Comparison of ENCODE assay signal across 37 cellular contexts in genomic region chr6:160284575-160284974, GRCh38. TPM values are rescaled to one million over a fixed set of nuclear protein-coding genes. Genes with fewer than 3 reads are reported as not detected.
"Had no signal": no experiment of that assay in that cellular context is flagged by ENCODE, and none has a peak within 500 bp of the region (broad histone marks: within the 10 kb centered on the region; RNA-seq: fewer than 3 reads in every experiment).

No MANE protein-coding gene starts in this region.

- H3K4me3 Mint-ChIP-seq: activated CD4-positive, alpha-beta memory T cell treated with anti-CD3 and anti-CD28 coated beads, Interleukin-2, amount 10 ng/mL, durations not matched to agents 7 days and 5 days; activated CD4-positive, alpha-beta T cell treated with anti-CD3 and anti-CD28 coated beads for 36 hours; activated CD4-positive, alpha-beta T cell treated with anti-CD3 and anti-CD28 coated beads, Interleukin-2, amount 10 ng/mL, durations not matched to agents 7 days and 5 days; activated CD8-positive, alpha-beta memory T cell treated with anti-CD3 and anti-CD28 coated beads, Interleukin-2, amount 10 ng/mL, durations not matched to agents 7 days and 5 days; activated CD8-positive, alpha-beta T cell treated with anti-CD3 and anti-CD28 coated beads, Interleukin-2, amount 10 ng/mL, durations not matched to agents 7 days and 5 days; activated naive CD4-positive, alpha-beta T cell treated with anti-CD3 and anti-CD28 coated beads, Interleukin-2, amount 10 ng/mL, durations not matched to agents 7 days and 5 days; activated naive CD4-positive, alpha-beta T cell treated with anti-CD3 and anti-CD28 coated beads, Interleukin-2, amount 50 U/mL, for 24 hours; activated naive CD8-positive, alpha-beta T cell; activated naive CD8-positive, alpha-beta T cell treated with anti-CD3 and anti-CD28 coated beads, Interleukin-2, amount 10 ng/mL, durations not matched to agents 7 days and 5 days; activated naive CD8-positive, alpha-beta T cell treated with anti-CD3 and anti-CD28 coated beads, Interleukin-2, amount 50 U/mL, for 24 hours; activated T-cell treated with anti-CD3 and anti-CD28 coated beads, Interleukin-2, amount 50 U/mL, for 24 hours; brain; central memory CD8-positive, alpha-beta T cell; T-helper 1 cell treated with Interleukin-12 subunit alpha and Interleukin-12 subunit beta and Interleukin-4 antibody, amounts not matched to agents 30 μg/mL and 1 μg/mL, for 36 hours; T-helper 2 cell treated with Interferon-gamma antibody and Interleukin-4, amounts not matched to agents 5 μg/mL and 100 μg/mL, for 36 hours had no signal

- H3K36me3 Mint-ChIP-seq: activated CD8-positive, alpha-beta memory T cell treated with anti-CD3 and anti-CD28 coated beads, Interleukin-2, amount 10 ng/mL, durations not matched to agents 7 days and 5 days; activated naive CD4-positive, alpha-beta T cell treated with anti-CD3 and anti-CD28 coated beads, Interleukin-2, amount 10 ng/mL, durations not matched to agents 7 days and 5 days; activated naive CD4-positive, alpha-beta T cell treated with anti-CD3 and anti-CD28 coated beads, Interleukin-2, amount 50 U/mL, for 24 hours; activated naive CD8-positive, alpha-beta T cell; activated naive CD8-positive, alpha-beta T cell treated with anti-CD3 and anti-CD28 coated beads, Interleukin-2, amount 10 ng/mL, durations not matched to agents 7 days and 5 days; brain had no signal

- H3K27ac Mint-ChIP-seq: activated CD4-positive, alpha-beta memory T cell treated with anti-CD3 and anti-CD28 coated beads, Interleukin-2, amount 10 ng/mL, durations not matched to agents 7 days and 5 days; activated CD4-positive, alpha-beta T cell treated with anti-CD3 and anti-CD28 coated beads for 36 hours; activated CD4-positive, alpha-beta T cell treated with anti-CD3 and anti-CD28 coated beads, Interleukin-2, amount 10 ng/mL, durations not matched to agents 7 days and 5 days; activated CD8-positive, alpha-beta memory T cell treated with anti-CD3 and anti-CD28 coated beads, Interleukin-2, amount 10 ng/mL, durations not matched to agents 7 days and 5 days; activated CD8-positive, alpha-beta T cell treated with anti-CD3 and anti-CD28 coated beads, Interleukin-2, amount 10 ng/mL, durations not matched to agents 7 days and 5 days; activated naive CD4-positive, alpha-beta T cell treated with anti-CD3 and anti-CD28 coated beads, Interleukin-2, amount 10 ng/mL, durations not matched to agents 7 days and 5 days; activated naive CD4-positive, alpha-beta T cell treated with anti-CD3 and anti-CD28 coated beads, Interleukin-2, amount 50 U/mL, for 24 hours; activated naive CD8-positive, alpha-beta T cell; activated naive CD8-positive, alpha-beta T cell treated with anti-CD3 and anti-CD28 coated beads, Interleukin-2, amount 10 ng/mL, durations not matched to agents 7 days and 5 days; activated naive CD8-positive, alpha-beta T cell treated with anti-CD3 and anti-CD28 coated beads, Interleukin-2, amount 50 U/mL, for 24 hours; activated T-cell treated with anti-CD3 and anti-CD28 coated beads, Interleukin-2, amount 50 U/mL, for 24 hours; activated T-helper 2 cell treated with anti-CD3 and anti-CD28 coated beads, Interferon-gamma antibody, Interleukin-2, Interleukin-4, amounts not matched to agents 10 μg/mL and 5 μg/mL and 100 μg/mL, durations not matched to agents 14 hours and 24 hours and 36 hours; brain; T-helper 1 cell treated with Interleukin-12 subunit alpha and Interleukin-12 subunit beta and Interleukin-4 antibody, amounts not matched to agents 30 μg/mL and 1 μg/mL, for 36 hours; T-helper 2 cell treated with Interferon-gamma antibody and Interleukin-4, amounts not matched to agents 5 μg/mL and 100 μg/mL, for 36 hours had no signal

- ATAC-seq: activated CD4-positive, alpha-beta T cell treated with anti-CD3 and anti-CD28 coated beads for 36 hours; activated CD4-positive, CD25-positive, alpha-beta regulatory T cell treated with anti-CD3 and anti-CD28 coated beads, Interleukin-2, amount 50 U/mL, for 24 hours; activated CD8-positive, alpha-beta memory T cell treated with anti-CD3 and anti-CD28 coated beads, Interleukin-2, amount 10 ng/mL, durations not matched to agents 7 days and 5 days; activated CD8-positive, alpha-beta T cell treated with anti-CD3 and anti-CD28 coated beads, Interleukin-2, amount 10 ng/mL, durations not matched to agents 7 days and 5 days; activated naive CD8-positive, alpha-beta T cell treated with anti-CD3 and anti-CD28 coated beads, Interleukin-2, amount 50 U/mL, for 24 hours had no signal

- H3K27me3 ChIP-seq: ascending aorta, cardiac muscle cell had no signal

- H3K9me3 ChIP-seq: ascending aorta had no signal

- DNase-seq: activated CD4-positive, alpha-beta memory T cell treated with anti-CD3 and anti-CD28 coated beads, Interleukin-2, amount 10 ng/mL, durations not matched to agents 7 days and 5 days; activated CD4-positive, alpha-beta T cell treated with anti-CD3 and anti-CD28 coated beads for 1 hour; activated CD4-positive, alpha-beta T cell treated with anti-CD3 and anti-CD28 coated beads for 36 hours; activated CD4-positive, alpha-beta T cell treated with anti-CD3 and anti-CD28 coated beads for 48 hours; activated CD4-positive, alpha-beta T cell treated with anti-CD3 and anti-CD28 coated beads, Interleukin-2, amount 10 ng/mL, durations not matched to agents 7 days and 5 days; activated CD4-positive, alpha-beta T cell treated with anti-CD3 and anti-CD28 coated beads, Interleukin-2, amount 50 U/mL, for 48 hours; activated CD4-positive, CD25-positive, alpha-beta regulatory T cell; activated CD8-positive, alpha-beta memory T cell treated with anti-CD3 and anti-CD28 coated beads for 24 hours; activated CD8-positive, alpha-beta memory T cell treated with anti-CD3 and anti-CD28 coated beads, Interleukin-2, amount 10 ng/mL, durations not matched to agents 7 days and 5 days; activated CD8-positive, alpha-beta memory T cell treated with anti-CD3 and anti-CD28 coated beads, Interleukin-2, amount 50 U/mL, for 48 hours; activated CD8-positive, alpha-beta T cell treated with anti-CD3 and anti-CD28 coated beads, Interleukin-2, amount 10 ng/mL, durations not matched to agents 7 days and 5 days; activated effector memory CD4-positive, alpha-beta T cell treated with Interleukin-2 at 50 U/mL for 16 hours; activated gamma-delta T cell; activated naive CD4-positive, alpha-beta T cell treated with anti-CD3 and anti-CD28 coated beads, Interleukin-2, amount 10 ng/mL, durations not matched to agents 7 days and 5 days; activated naive CD4-positive, alpha-beta T cell treated with Interleukin-2 at 50 U/mL for 16 hours; activated naive CD8-positive, alpha-beta T cell treated with anti-CD3 and anti-CD28 coated beads, Interleukin-2, amount 10 ng/mL, durations not matched to agents 7 days and 5 days; activated naive CD8-positive, alpha-beta T cell treated with anti-CD3 and anti-CD28 coated beads, Interleukin-2, amount 50 U/mL, for 24 hours; activated T-cell treated with anti-CD3 and anti-CD28 coated beads, Interleukin-2, amount 50 U/mL, for 24 hours; activated T-cell treated with anti-CD3 and anti-CD28 coated beads, Interleukin-2, amount 50 U/mL, for 48 hours; amygdala; anterior cingulate cortex; caudate nucleus; T-helper 1 cell; T-helper 2 cell; T-helper 9 cell had no signal

- H3K4me1 ChIP-seq: ascending aorta had no signal

- H3K4me3 ChIP-seq: ascending aorta, cardiac muscle cell had no signal

- H3K27ac ChIP-seq: ascending aorta, cardiac muscle cell, VCaP had no signal

- H3K9me3 Mint-ChIP-seq: activated CD4-positive, alpha-beta memory T cell treated with anti-CD3 and anti-CD28 coated beads, Interleukin-2, amount 10 ng/mL, durations not matched to agents 7 days and 5 days; activated CD4-positive, alpha-beta T cell treated with anti-CD3 and anti-CD28 coated beads, Interleukin-2, amount 10 ng/mL, durations not matched to agents 7 days and 5 days; activated naive CD4-positive, alpha-beta T cell treated with anti-CD3 and anti-CD28 coated beads, Interleukin-2, amount 10 ng/mL, durations not matched to agents 7 days and 5 days; activated naive CD4-positive, alpha-beta T cell treated with anti-CD3 and anti-CD28 coated beads, Interleukin-2, amount 50 U/mL, for 24 hours; activated naive CD8-positive, alpha-beta T cell treated with anti-CD3 and anti-CD28 coated beads, Interleukin-2, amount 10 ng/mL, durations not matched to agents 7 days and 5 days; activated T-cell treated with anti-CD3 and anti-CD28 coated beads, Interleukin-2, amount 50 U/mL, for 24 hours; activated T-helper 2 cell treated with anti-CD3 and anti-CD28 coated beads, Interferon-gamma antibody, Interleukin-2, Interleukin-4, amounts not matched to agents 10 μg/mL and 5 μg/mL and 100 μg/mL, durations not matched to agents 14 hours and 24 hours and 36 hours; central memory CD8-positive, alpha-beta T cell; T-helper 1 cell treated with Interleukin-12 subunit alpha and Interleukin-12 subunit beta and Interleukin-4 antibody, amounts not matched to agents 30 μg/mL and 1 μg/mL, for 36 hours; T-helper 2 cell treated with Interferon-gamma antibody and Interleukin-4, amounts not matched to agents 5 μg/mL and 100 μg/mL, for 36 hours had no signal

- H3K36me3 ChIP-seq: ascending aorta, cardiac muscle cell had no signal

- H3K4me1 Mint-ChIP-seq: activated CD4-positive, alpha-beta memory T cell treated with anti-CD3 and anti-CD28 coated beads, Interleukin-2, amount 10 ng/mL, durations not matched to agents 7 days and 5 days; activated CD4-positive, alpha-beta T cell treated with anti-CD3 and anti-CD28 coated beads for 36 hours; activated CD4-positive, alpha-beta T cell treated with anti-CD3 and anti-CD28 coated beads, Interleukin-2, amount 10 ng/mL, durations not matched to agents 7 days and 5 days; activated CD8-positive, alpha-beta memory T cell treated with anti-CD3 and anti-CD28 coated beads, Interleukin-2, amount 10 ng/mL, durations not matched to agents 7 days and 5 days; activated naive CD4-positive, alpha-beta T cell treated with anti-CD3 and anti-CD28 coated beads, Interleukin-2, amount 10 ng/mL, durations not matched to agents 7 days and 5 days; activated naive CD4-positive, alpha-beta T cell treated with anti-CD3 and anti-CD28 coated beads, Interleukin-2, amount 50 U/mL, for 24 hours; activated naive CD8-positive, alpha-beta T cell treated with anti-CD3 and anti-CD28 coated beads, Interleukin-2, amount 10 ng/mL, durations not matched to agents 7 days and 5 days; activated naive CD8-positive, alpha-beta T cell treated with anti-CD3 and anti-CD28 coated beads, Interleukin-2, amount 50 U/mL, for 24 hours; brain; central memory CD8-positive, alpha-beta T cell had no signal

RNA-seq across cellular contexts. Expression of gene SLC22A2, which starts 26.0 kb away (rescaled TPM):
- total RNA-seq: activated CD4-positive, alpha-beta memory T cell treated with anti-CD3 and anti-CD28 coated beads, Interleukin-2, amount 10 ng/mL, durations not matched to agents 7 days and 5 days; activated CD4-positive, alpha-beta T cell treated with anti-CD3 and anti-CD28 coated beads for 36 hours; activated CD4-positive, alpha-beta T cell treated with anti-CD3 and anti-CD28 coated beads, Interleukin-2, amount 10 ng/mL, durations not matched to agents 7 days and 5 days; activated CD8-positive, alpha-beta memory T cell treated with anti-CD3 and anti-CD28 coated beads, Interleukin-2, amount 10 ng/mL, durations not matched to agents 7 days and 5 days; activated CD8-positive, alpha-beta T cell treated with anti-CD3 and anti-CD28 coated beads, Interleukin-2, amount 10 ng/mL, durations not matched to agents 7 days and 5 days; activated naive CD8-positive, alpha-beta T cell treated with anti-CD3 and anti-CD28 coated beads, Interleukin-2, amount 10 ng/mL, durations not matched to agents 7 days and 5 days; activated T-helper 2 cell treated with anti-CD3 and anti-CD28 coated beads, Interferon-gamma antibody, Interleukin-2, Interleukin-4, amounts not matched to agents 10 μg/mL and 5 μg/mL and 100 μg/mL, durations not matched to agents 14 hours and 24 hours and 36 hours; ascending aorta; bronchial epithelial cell; cardiac muscle cell had no signal
- polyA plus RNA-seq: cardiac muscle cell had no signal
